In genomic region chr10:2414562-2414961, GRCh38 we compare ENCODE assay signal across 23 cellular contexts.
DNase-seq lines count a peak whose midpoint lies in the region; ATAC-seq, FAIRE-seq and TF ChIP-seq lines count a peak whose summit lies in the region.
"Had no signal": no experiment of that assay in that cellular context is flagged by ENCODE, and none has a peak within 500 bp of the region (broad histone marks: within the 10 kb centered on the region; RNA-seq: fewer than 3 reads in every experiment).

No MANE protein-coding gene starts in this region.

- H3K27me3 Mint-ChIP-seq in activated naive CD8-positive, alpha-beta T cell treated with anti-CD3 and anti-CD28 coated beads, Interleukin-2, amount 50 U/mL, for 24 hours: no peaks in the 10 kb centered on the region

- H3K9me1 ChIP-seq in IMR-90 (ENCODE audit: insufficient read depth, low read length) (no peaks in the 10 kb centered on the region), K562 (ENCODE audit: control insufficient read depth, insufficient read depth, low read length) (no peaks in the 10 kb centered on the region)

- no peak overlapping the region for H2BK5ac ChIP-seq in IMR-90 (ENCODE audit: low read depth, low read length, poor library complexity, severe bottlenecking)

- H3K27ac ChIP-seq in A549 (no peak overlapping the region), IMR-90 (ENCODE audit: insufficient read depth, low read length) (no peak overlapping the region), K562 (ENCODE audit: extremely low read depth, low read depth, low read length) (no peak overlapping the region), kidney (ENCODE audit: low read depth in 2 of 2, low read length in 2 of 2) (no peak overlapping the region)
- H3K27ac ChIP-seq: BLaER1 treated with 17β-estradiol and CSF1 and Interleukin-3, amounts not matched to agents 10 nM and 100 nM; C4-2B had no signal

- WGBS in A549 (ENCODE audit: missing lambda C conversion rate): 2% methylated on average over 4 of the region's 4 CpGs
- no CpG with 5 or more reads among the region's 4 CpGs for WGBS in IMR-90 (ENCODE audit: extremely low coverage in 2 of 2, insufficient read length in 1 of 2), 2 experiments
- WGBS in K562 (ENCODE audit: insufficient coverage, low coverage, missing lambda C conversion rate): 0% methylated on average over 4 of the region's 4 CpGs

- no peak overlapping the region for H3K18ac ChIP-seq in IMR-90 (ENCODE audit: low read depth, low read length)

- H3K14ac ChIP-seq in IMR-90 (replicated peaks; ENCODE audit: low read depth, low read length): no peak overlapping the region

- dilution Hi-C loops in IMR-90 (cut with HindIII; ENCODE audit: low sequenced_read_pairs, unreplicated experiment): no loop called here

- H3K9ac ChIP-seq in IMR-90 (ENCODE audit: low read depth, low read length) (no peak overlapping the region), K562 (ENCODE audit: insufficient read depth in 1 of 2, low read depth in 2 of 2, low read length in 2 of 2) (no peak overlapping the region), kidney (ENCODE audit: low read length in 2 of 2) (no peak overlapping the region)
- H3K9ac ChIP-seq: BLaER1 treated with 17β-estradiol and CSF1 and Interleukin-3, amounts not matched to agents 10 nM and 100 nM had no signal

- POLR2A ChIA-PET in A549 (lab: Yijun Ruan, JAX): no interaction called here
- POLR2A ChIA-PET in IMR-90 (lab: Charles Lee; ENCODE audit: unreplicated experiment): no interaction called here
- POLR2A ChIA-PET in K562 (lab: Yijun Ruan, JAX): no interaction called here

- no peak overlapping the region for H4K8ac ChIP-seq in IMR-90 (ENCODE audit: low read depth in 2 of 2, low read length in 2 of 2)

- intact Hi-C loops in IMR-90 (cut with micrococcal nuclease) (no loop called here), K562 (cut with micrococcal nuclease) (no loop called here), kidney (cut with DNase I) (no loop called here)

- H2AK9ac ChIP-seq in IMR-90 (replicated peaks; ENCODE audit: low read depth, low read length, poor library complexity): no peak overlapping the region

- no peaks in the 10 kb centered on the region for H3K4me1 Mint-ChIP-seq in activated naive CD8-positive, alpha-beta T cell treated with anti-CD3 and anti-CD28 coated beads, Interleukin-2, amount 50 U/mL, for 24 hours
- H3K4me1 Mint-ChIP-seq: B cell had no signal

- CTCF ChIA-PET in A549 (lab: Yijun Ruan, JAX) (no interaction called here), IMR-90 (lab: Yijun Ruan, JAX) (no interaction called here), K562 (lab: Yijun Ruan, JAX; ENCODE audit: low intra/inter-chr PET ratio) (no interaction called here)

- FAIRE-seq in A549 (lab: Jason Lieb, UNC): no peak
- no peak for FAIRE-seq in K562 (lab: Jason Lieb, UNC)
- peak; percentile 17 for FAIRE-seq in kidney (lab: Jason Lieb, UNC)
- FAIRE-seq: A204.1, D721Med, G401.6, GM12891, GM19239 had no signal

- H3K4me3 Mint-ChIP-seq in activated naive CD8-positive, alpha-beta T cell treated with anti-CD3 and anti-CD28 coated beads, Interleukin-2, amount 50 U/mL, for 24 hours: no peak overlapping the region
- H3K4me3 Mint-ChIP-seq: B cell; CD4-positive, alpha-beta T cell; CD8-positive, alpha-beta T cell had no signal

- no peaks in the 10 kb centered on the region for H3K79me2 ChIP-seq in K562 (ENCODE audit: control insufficient read depth, insufficient read depth, low read length)

- H3K9me3 Mint-ChIP-seq in activated naive CD8-positive, alpha-beta T cell treated with anti-CD3 and anti-CD28 coated beads, Interleukin-2, amount 50 U/mL, for 24 hours: no peaks in the 10 kb centered on the region
- H3K9me3 Mint-ChIP-seq: CD4-positive, alpha-beta T cell had no signal

- H2BK15ac ChIP-seq in IMR-90 (ENCODE audit: low read depth, low read length): no peak overlapping the region

- H3K4me3 ChIP-seq in A549: no peak overlapping the region
- no peak overlapping the region for H3K4me3 ChIP-seq in IMR-90 (ENCODE audit: insufficient read depth, low read depth, low read length)
- no peak overlapping the region for H3K4me3 ChIP-seq in K562
- no peak overlapping the region for H3K4me3 ChIP-seq in kidney (ENCODE audit: low read length in 2 of 2)
- H3K4me3 ChIP-seq: BLaER1 treated with 17β-estradiol and CSF1 and Interleukin-3, amounts not matched to agents 10 nM and 100 nM had no signal

- H3K36me3 Mint-ChIP-seq in activated naive CD8-positive, alpha-beta T cell treated with anti-CD3 and anti-CD28 coated beads, Interleukin-2, amount 50 U/mL, for 24 hours (ENCODE audit: low read depth): no peaks in the 10 kb centered on the region
- H3K36me3 Mint-ChIP-seq: CD8-positive, alpha-beta T cell had no signal

- no peak overlapping the region for H4K5ac ChIP-seq in IMR-90 (ENCODE audit: low read depth, low read length)

- BruUV-seq in IMR-90 (replicated peaks; lab: Mats Ljungman, UMichigan) (no TSS peak), K562 (replicated peaks; lab: Mats Ljungman, UMichigan) (no TSS peak)

- no peaks in the 10 kb centered on the region for H3K9me3 ChIP-seq in A549
- peaks cover 23% of the 10 kb centered on the region for H3K9me3 ChIP-seq in IMR-90 (ENCODE audit: control insufficient read depth, insufficient read depth, low read length)
- H3K9me3 ChIP-seq in K562 (replicated peaks; ENCODE audit: control insufficient read depth, insufficient read depth, low read depth, low read length): no peaks in the 10 kb centered on the region
- H3K9me3 ChIP-seq in kidney (ENCODE audit: control insufficient read depth in 1 of 2, low read length in 2 of 2): no peaks in the 10 kb centered on the region
- H3K9me3 ChIP-seq: BLaER1 treated with 17β-estradiol and CSF1 and Interleukin-3, amounts not matched to agents 10 nM and 100 nM; Caco-2 had no signal

- H3K36me3 ChIP-seq in IMR-90 (ENCODE audit: control insufficient read depth, insufficient read depth, low read length): no peaks in the 10 kb centered on the region
- H3K36me3 ChIP-seq in K562 (ENCODE audit: control insufficient read depth, insufficient read depth, low read length): no peaks in the 10 kb centered on the region
- H3K36me3 ChIP-seq in kidney (ENCODE audit: control insufficient read depth in 1 of 2, insufficient read depth in 2 of 2, low read length in 2 of 2): no peaks in the 10 kb centered on the region
- H3K36me3 ChIP-seq: BLaER1 treated with 17β-estradiol and CSF1 and Interleukin-3, amounts not matched to agents 10 nM and 100 nM had no signal

- no peak overlapping the region for H2BK20ac ChIP-seq in IMR-90 (ENCODE audit: low read depth, low read length)

- no peaks in the 10 kb centered on the region for H3K79me1 ChIP-seq in IMR-90 (ENCODE audit: low read depth in 1 of 2, low read length in 2 of 2)

- H3K56ac ChIP-seq in IMR-90 (ENCODE audit: extremely low read depth, insufficient read depth, low read length): no peak overlapping the region

- in situ Hi-C loops in IMR-90 (cut with MboI; ENCODE audit: low sequenced_read_pairs) (no loop called here), K562 (cut with MboI) (no loop called here)

- H2BK120ac ChIP-seq in IMR-90 (ENCODE audit: low read depth, low read length): no peak overlapping the region

- H3K23ac ChIP-seq in IMR-90 (ENCODE audit: low read depth, low read length): no peak overlapping the region

- no peak overlapping the region for H4K91ac ChIP-seq in IMR-90 (ENCODE audit: insufficient read depth, low read depth, low read length)

- H4K20me1 ChIP-seq in IMR-90 (ENCODE audit: insufficient read depth, low read length) (no peaks in the 10 kb centered on the region), K562 (replicated peaks; ENCODE audit: control insufficient read depth, insufficient read depth, low read length) (no peaks in the 10 kb centered on the region)
- H4K20me1 ChIP-seq: BLaER1 treated with 17β-estradiol and CSF1 and Interleukin-3, amounts not matched to agents 10 nM and 100 nM had no signal

- no peak for TF ChIP-seq POLR2A in A549 (IDR thresholded peaks at IDR 0.05; ENCODE audit: low read length)
- no peak for TF ChIP-seq POLR2A in IMR-90 (IDR thresholded peaks at IDR 0.05; ENCODE audit: low read depth, low read length)
- TF ChIP-seq POLR2A in K562 (conservative IDR thresholded peaks at IDR 0.05): no peak

- no peak overlapping the region for H3K4ac ChIP-seq in IMR-90 (ENCODE audit: low read depth, low read length)

- H2AFZ ChIP-seq in IMR-90 (replicated peaks; ENCODE audit: low read length, poor library complexity): no peak overlapping the region
- H2AFZ ChIP-seq in K562 (ENCODE audit: low read depth, low read length): no peak overlapping the region

- H3K4me1 ChIP-seq in A549 (no peaks in the 10 kb centered on the region), IMR-90 (ENCODE audit: control insufficient read depth, insufficient read depth, low read length) (no peaks in the 10 kb centered on the region), K562 (replicated peaks in 1 of 2; ENCODE audit: control insufficient read depth in 2 of 2, insufficient read depth in 2 of 2, low read length in 2 of 2) (no peaks in the 10 kb centered on the region), kidney (ENCODE audit: control insufficient read depth in 1 of 2, insufficient read depth in 1 of 2, low read depth in 1 of 2, low read length in 2 of 2) (no peaks in the 10 kb centered on the region)
- H3K4me1 ChIP-seq: BLaER1 treated with 17β-estradiol and CSF1 and Interleukin-3, amounts not matched to agents 10 nM and 100 nM; Caco-2 had no signal

- ATAC-seq in A549 (no peak), IMR-90 (ENCODE audit: low read depth) (no peak), K562 (no peak)
- ATAC-seq in activated naive CD8-positive, alpha-beta T cell treated with anti-CD3 and anti-CD28 coated beads, Interleukin-2, amount 50 U/mL, for 24 hours: no peak
- ATAC-seq: CD8-positive, alpha-beta T cell had no signal

- H3K27me3 ChIP-seq in IMR-90 (ENCODE audit: control insufficient read depth, insufficient read depth, low read length): no peaks in the 10 kb centered on the region
- peaks cover 0 to 5% of the 10 kb centered on the region in 2 experiments; a peak in 1 of 5 replicates for H3K27me3 ChIP-seq in K562 (ENCODE audit: control insufficient read depth in 2 of 2, insufficient read depth in 2 of 2, low read length in 2 of 2)
- H3K27me3 ChIP-seq: BLaER1 treated with 17β-estradiol and CSF1 and Interleukin-3, amounts not matched to agents 10 nM and 100 nM had no signal

- H2AK5ac ChIP-seq in IMR-90 (ENCODE audit: low read depth, low read length): no peak overlapping the region

- TF ChIP-seq EP300 in A549 (IDR thresholded peaks at IDR 0.05) (no peak), K562 (IDR thresholded peaks at IDR 0.05; ENCODE audit: low read length) (no peak)

- TF ChIP-seq RAD21 in A549 (conservative IDR thresholded peaks at IDR 0.05 in 1 of 2, IDR thresholded peaks at IDR 0.05 in 1 of 2) (no peak), IMR-90 (IDR thresholded peaks at IDR 0.05; ENCODE audit: low read length) (no peak), K562 (CRISPR knock-in tag; conservative IDR thresholded peaks at IDR 0.05 in 1 of 2, IDR thresholded peaks at IDR 0.05 in 1 of 2) (no peak)

- H3K27ac Mint-ChIP-seq in activated naive CD8-positive, alpha-beta T cell treated with anti-CD3 and anti-CD28 coated beads, Interleukin-2, amount 50 U/mL, for 24 hours: no peak overlapping the region
- H3K27ac Mint-ChIP-seq: B cell; CD4-positive, alpha-beta T cell; CD8-positive, alpha-beta T cell had no signal

- H3K4me2 ChIP-seq in A549 (no peak overlapping the region), IMR-90 (ENCODE audit: low read depth, low read length) (no peak overlapping the region), K562 (ENCODE audit: insufficient read depth, low read length) (no peak overlapping the region)
- H3K4me2 ChIP-seq: BLaER1 treated with 17β-estradiol and CSF1 and Interleukin-3, amounts not matched to agents 10 nM and 100 nM had no signal

- TF ChIP-seq CTCF in A549 (IDR thresholded peaks at IDR 0.05) (no peak), IMR-90 (conservative IDR thresholded peaks at IDR 0.05; ENCODE audit: low read depth, low read length) (no peak), K562 (IDR thresholded peaks at IDR 0.05 in 2 of 3, conservative IDR thresholded peaks at IDR 0.05 in 1 of 3; ENCODE audit: insufficient read depth in 2 of 3, low read depth in 1 of 3, low read length in 3 of 3) (no peak), kidney (IDR thresholded peaks at IDR 0.05; ENCODE audit: borderline replicate concordance, extremely low read depth, insufficient read depth) (no peak)

- DNase-seq in A549 (ENCODE audit: low read depth in 1 of 2, low spot score in 1 of 2) (no peak), IMR-90 (no peak), K562 (ENCODE audit: extremely low read depth in 1 of 4, low spot score in 3 of 4) (no peak), kidney (no peak), germinal center (ENCODE audit: low spot score) (no peak), epidermal melanocyte (ENCODE audit: insufficient read length, low spot score) (no peak)
- DNase-seq in activated naive CD8-positive, alpha-beta T cell treated with anti-CD3 and anti-CD28 coated beads, Interleukin-2, amount 50 U/mL, for 24 hours: no peak
- DNase-seq: 8988T; AML-193; Caco-2; Calu3; CD4-positive, alpha-beta T cell; CD8-positive, alpha-beta T cell; DMS79 treated with DMSO at 0.1 percent for 48 hours; GF-D8 had no signal

Comparison
In these comparisons a context has a peak if more than half of its experiments do, and no peak if none do; other contexts are left out.
1. Of the 35 proteins assayed by ChIP-seq in both K562 and A549: peak only in K562: none; only in A549: none; in both: MAFK; in neither: 34.